In the genomic region with DNA sequence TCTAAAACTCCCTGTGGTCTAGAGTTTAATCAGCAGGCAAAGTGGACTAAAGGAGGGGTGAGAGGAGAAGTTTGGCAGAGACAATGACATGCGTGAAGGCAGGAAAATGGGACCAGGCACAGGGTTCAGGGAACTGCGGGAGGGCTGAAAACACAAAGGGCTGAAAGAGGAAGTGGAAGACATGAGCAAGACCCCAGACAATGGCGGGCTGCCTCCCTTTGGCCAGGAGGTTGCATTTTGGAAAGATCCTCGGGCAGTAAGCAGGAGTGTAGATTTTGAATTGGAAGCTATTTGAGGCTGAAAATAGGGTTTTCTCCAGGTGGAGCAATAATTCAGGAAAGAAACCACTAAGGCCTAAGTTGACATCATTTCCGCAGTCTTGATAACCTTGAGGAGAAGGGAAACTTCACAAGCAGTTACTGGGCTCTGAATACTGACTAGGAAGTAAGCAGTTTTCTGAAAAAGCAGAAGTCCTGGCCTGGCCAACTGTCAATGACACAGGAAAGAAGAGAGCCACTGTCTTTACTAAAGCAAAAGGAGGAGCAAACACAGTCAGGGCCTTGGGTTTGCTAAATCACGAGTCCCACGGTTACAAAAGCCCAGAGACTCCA, we compare ENCODE assay signal across 9 cellular contexts. TPM values are rescaled to one million over a fixed set of nuclear protein-coding genes. Genes with fewer than 3 reads are reported as not detected.
DNase-seq lines count a peak whose midpoint lies in the region; ATAC-seq and TF ChIP-seq lines count a peak whose summit lies in the region.
"Had no signal": no experiment of that assay in that cellular context is flagged by ENCODE, and none has a peak within 500 bp of the region (broad histone marks: within the 10 kb centered on the region; RNA-seq: fewer than 3 reads in every experiment).

No MANE protein-coding gene starts in this region.

- POLR2A ChIA-PET in CD4-positive, alpha-beta memory T cell (lab: Charles Lee; ENCODE audit: partially characterized antibody): interaction anchor here (2.2 to 2.7 kb wide), 2 partner anchors 18 to 22 kb away, joined by 15 to 18 read pairs; no protein-coding TSS in a partner anchor

- no peak for DNase-seq in CD4-positive, alpha-beta memory T cell
- DNase-seq in left lobe of liver (ENCODE audit: low spot score) (no peak), superior temporal gyrus (ENCODE audit: extremely low spot score) (no peak), NCI-H146 (lab: John Stamatoyannopoulos, UW) (no peak), SJCRH30 (no peak)
- DNase-seq in activated T-cell treated with anti-CD3 and anti-CD28 coated beads, Interleukin-2, amount 50 U/mL, for 72 hours: no peak

- H3K4me1 Mint-ChIP-seq in CD4-positive, alpha-beta memory T cell: peaks cover 30 to 73% (median 52%) of the 10 kb centered on the region in 4 donors
- H3K4me1 Mint-ChIP-seq in activated T-cell treated with anti-CD3 and anti-CD28 coated beads, Interleukin-2, amount 50 U/mL, for 72 hours (ENCODE audit: low read depth): peaks cover 87% of the 10 kb centered on the region

- H3K27ac ChIP-seq in CD4-positive, alpha-beta memory T cell (ENCODE audit: low read depth, low read length): no peak overlapping the region
- no peak overlapping the region for H3K27ac ChIP-seq in SJCRH30

- no peaks in the 10 kb centered on the region for H3K27me3 ChIP-seq in CD4-positive, alpha-beta memory T cell (ENCODE audit: insufficient read depth, low read length)
- H3K27me3 ChIP-seq in SJCRH30: no peaks in the 10 kb centered on the region

- intact Hi-C loops in CD4-positive, alpha-beta memory T cell (cut with micrococcal nuclease): no loop called here

- no peaks in the 10 kb centered on the region for H3K36me3 ChIP-seq in CD4-positive, alpha-beta memory T cell (ENCODE audit: insufficient read depth, low read length)
- no peaks in the 10 kb centered on the region for H3K36me3 ChIP-seq in SJCRH30

- H3K4me3 ChIP-seq in CD4-positive, alpha-beta memory T cell (ENCODE audit: low read length in 2 of 2): no peak overlapping the region
- no peak overlapping the region for H3K4me3 ChIP-seq in SJCRH30

- ATAC-seq in GM21529 (IDR thresholded peaks at IDR 0.05; ENCODE audit: unreplicated experiment) (peak; percentile 23), left lobe of liver (peak; percentile 62)
- no peak for ATAC-seq in activated T-cell treated with anti-CD3 and anti-CD28 coated beads, Interleukin-2, amount 50 U/mL, for 72 hours (replicated peaks in 1 of 2)

- H3K4me3 Mint-ChIP-seq in CD4-positive, alpha-beta memory T cell: peak overlapping the region in 4 of 8 donors; percentile 6 to 67 (median 22)
- peak overlapping the region in 1 of 2 donors; percentile 11 for H3K4me3 Mint-ChIP-seq in activated T-cell treated with anti-CD3 and anti-CD28 coated beads, Interleukin-2, amount 50 U/mL, for 72 hours

- H3K27me3 Mint-ChIP-seq in CD4-positive, alpha-beta memory T cell: peaks cover 0 to 4% of the 10 kb centered on the region in 2 donors
- no peaks in the 10 kb centered on the region for H3K27me3 Mint-ChIP-seq in activated T-cell treated with anti-CD3 and anti-CD28 coated beads, Interleukin-2, amount 50 U/mL, for 72 hours (ENCODE audit: low read depth)

- H3K9me3 ChIP-seq in CD4-positive, alpha-beta memory T cell (ENCODE audit: control insufficient read depth in 1 of 2, low read length in 2 of 2): no peaks in the 10 kb centered on the region
- H3K9me3 ChIP-seq in SJCRH30 (replicated peaks): no peaks in the 10 kb centered on the region

- H3K36me3 Mint-ChIP-seq in CD4-positive, alpha-beta memory T cell: no peaks in the 10 kb centered on the region
- H3K36me3 Mint-ChIP-seq in activated T-cell treated with anti-CD3 and anti-CD28 coated beads, Interleukin-2, amount 50 U/mL, for 72 hours (ENCODE audit: insufficient read depth in 2 of 2): peaks cover 0 to 2% of the 10 kb centered on the region in 2 donors

- CTCF ChIA-PET in CD4-positive, alpha-beta memory T cell (lab: Charles Lee; ENCODE audit: partially characterized antibody): no interaction called here

- peak; percentile 28; the same call in 1 of the 2 replicates for TF ChIP-seq POLR2A in Raji (IDR thresholded peaks at IDR 0.05; ENCODE audit: insufficient read depth, low read depth, low read length)

- H3K4me1 ChIP-seq in CD4-positive, alpha-beta memory T cell (ENCODE audit: insufficient read depth, low read length): peaks cover 35% of the 10 kb centered on the region
- no peaks in the 10 kb centered on the region for H3K4me1 ChIP-seq in SJCRH30

- peak overlapping the region; percentile 8 to 86 (median 63) for H3K27ac Mint-ChIP-seq in CD4-positive, alpha-beta memory T cell
- H3K27ac Mint-ChIP-seq in activated T-cell treated with anti-CD3 and anti-CD28 coated beads, Interleukin-2, amount 50 U/mL, for 72 hours: no peak overlapping the region

- no peaks in the 10 kb centered on the region for H3K9me3 Mint-ChIP-seq in CD4-positive, alpha-beta memory T cell
- H3K9me3 Mint-ChIP-seq in activated T-cell treated with anti-CD3 and anti-CD28 coated beads, Interleukin-2, amount 50 U/mL, for 72 hours: peaks cover 0 to 3% of the 10 kb centered on the region in 2 donors

RNA-seq across cellular contexts. Expression of gene LY86, which starts 3.4 kb away (rescaled TPM):
- total RNA-seq in CD4-positive, alpha-beta memory T cell: 1 to 10 TPM; 1.0 to 1.5 TPM
- polyA plus RNA-seq in CD4-positive, alpha-beta memory T cell: 1 to 10 TPM; 1.5 to 4.6 TPM
- 0.63 TPM for total RNA-seq in left lobe of liver
- 1 to 10 TPM in 1 of 2 donors, under 1 TPM in 1; 0.39 to 1.2 TPM for total RNA-seq in activated T-cell treated with anti-CD3 and anti-CD28 coated beads, Interleukin-2, amount 50 U/mL, for 72 hours
- total RNA-seq in SJCRH30 (2014; rRNA removed; shearing (Covaris generic)): not detected in 2 replicates
- polyA plus RNA-seq: keratinocyte had no signal

Comparison
In these comparisons a context has a peak if more than half of its experiments do, and no peak if none do; other contexts are left out.
1. ATAC-seq: peak in GM21529 (single experiment) and left lobe of liver (single experiment); none in activated T-cell treated with anti-CD3 and anti-CD28 coated beads, Interleukin-2, amount 50 U/mL, for 72 hours (0 of 2).